In genomic region chrX:17595456-17596035, GRCh38 we compare ENCODE assay signal across 11 cellular contexts.
DNase-seq lines count a peak whose midpoint lies in the region; ATAC-seq and TF ChIP-seq lines count a peak whose summit lies in the region.
"Had no signal": no experiment of that assay in that cellular context is flagged by ENCODE, and none has a peak within 500 bp of the region (broad histone marks: within the 10 kb centered on the region; RNA-seq: fewer than 3 reads in every experiment).

No MANE protein-coding gene starts in this region.

- intact Hi-C loops in mucosa of descending colon (cut with DNase I, micrococcal nuclease): loop anchor here in 1 of 2 donors (5.0 kb wide), 1 partner anchor 223 kb away; no protein-coding TSS in a partner anchor

- no peaks in the 10 kb centered on the region for H3K9me3 ChIP-seq in mucosa of descending colon
- H3K9me3 ChIP-seq: ovary had no signal

- peak; percentile 65 for DNase-seq in astrocyte of the hippocampus (ENCODE audit: low read depth, low spot score)
- DNase-seq in mucosa of descending colon: no peak
- DNase-seq in stimulated activated naive CD4-positive, alpha-beta T cell treated with Interleukin-2 at 50 U/mL for 16 hours (lab: John Stamatoyannopoulos, UW): no peak
- DNase-seq in activated T-cell treated with anti-CD3 and anti-CD28 coated beads, Interleukin-2, amount 50 U/mL, for 1 hour: no peak
- DNase-seq in stimulated activated naive CD8-positive, alpha-beta T cell treated with anti-CD3 and anti-CD28 coated beads, Interleukin-15, Interleukin-2, amounts not matched to agents 100 U/mL and 50 U/mL, for 24 hours: no peak
- DNase-seq in activated CD4-positive, alpha-beta T cell treated with anti-CD3 and anti-CD28 coated beads, Interleukin-2, amount 50 U/mL, for 48 hours: no peak
- DNase-seq: DMS53, ovary had no signal

- no peaks in the 10 kb centered on the region for H3K4me1 ChIP-seq in mucosa of descending colon (ENCODE audit: low read depth)

- no peaks in the 10 kb centered on the region for H3K36me3 ChIP-seq in mucosa of descending colon (ENCODE audit: low read depth)
- H3K36me3 ChIP-seq: ovary had no signal

- H3K4me3 ChIP-seq in mucosa of descending colon: no peak overlapping the region
- H3K4me3 ChIP-seq: ovary had no signal

- TF ChIP-seq CTCF in mucosa of descending colon (IDR thresholded peaks at IDR 0.05): no peak

- ATAC-seq in GM18520 (IDR thresholded peaks at IDR 0.05; ENCODE audit: unreplicated experiment) (peak; percentile 35), HG03097 (IDR thresholded peaks at IDR 0.05; ENCODE audit: low FRiP score, unreplicated experiment) (peak; percentile 82), mucosa of descending colon (peak; percentile 67)
- ATAC-seq in stimulated activated naive CD8-positive, alpha-beta T cell treated with anti-CD3 and anti-CD28 coated beads, Interleukin-15, Interleukin-2, amounts not matched to agents 100 U/mL and 50 U/mL, for 24 hours: no peak
- ATAC-seq: WTC11 had no signal
